In genomic region chr6:115539531-115539930, GRCh38 we compare ENCODE assay signal across 8 cellular contexts.
"Had no signal": no experiment of that assay in that cellular context is flagged by ENCODE, and none has a peak within 500 bp of the region (broad histone marks: within the 10 kb centered on the region; RNA-seq: fewer than 3 reads in every experiment).

No MANE protein-coding gene starts in this region.

- H3K4me1 Mint-ChIP-seq: IgD-negative memory B cell had no signal

- H3K36me3 Mint-ChIP-seq: IgD-negative memory B cell had no signal

- H3K9me3 Mint-ChIP-seq: GM23338 had no signal

- DNase-seq: H7, HFFc6, KBM-7 had no signal

- ATAC-seq: GM23338, HCT116, HepG2 had no signal

- H3K9me3 ChIP-seq: HAP-1 had no signal

- H3K27ac Mint-ChIP-seq: GM23338, HFFc6, IgD-negative memory B cell had no signal

- H3K4me3 Mint-ChIP-seq: GM23338, HFFc6, IgD-negative memory B cell had no signal

- H3K4me1 ChIP-seq: HAP-1 had no signal

- H3K27me3 Mint-ChIP-seq: IgD-negative memory B cell had no signal

- H3K36me3 ChIP-seq: HAP-1 had no signal

- H3K4me3 ChIP-seq: GM23338, HAP-1 had no signal
